ENCODE assay signal across 8 cellular contexts in the genomic region with DNA sequence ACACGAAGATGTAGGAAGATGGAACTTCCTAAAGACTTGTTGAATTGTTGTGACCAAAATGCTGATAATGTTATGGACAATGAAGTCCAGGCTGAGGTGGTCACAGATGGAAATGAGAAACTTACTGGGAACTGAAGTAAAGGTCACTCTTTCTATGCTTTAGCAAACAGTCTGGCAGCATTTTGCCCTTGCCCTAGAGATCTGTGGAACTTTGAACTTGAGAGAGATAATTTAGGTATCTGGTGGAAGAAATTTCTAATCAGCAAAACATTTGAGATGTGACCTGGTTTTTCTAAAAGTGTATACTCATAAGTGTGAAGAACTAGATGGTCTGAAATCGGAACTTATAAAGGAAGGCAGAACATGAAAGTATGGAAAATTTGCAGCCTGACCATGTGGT.
"Had no signal": no experiment of that assay in that cellular context is flagged by ENCODE, and none has a peak within 500 bp of the region (broad histone marks: within the 10 kb centered on the region; RNA-seq: fewer than 3 reads in every experiment).

No MANE protein-coding gene starts in this region.

- FAIRE-seq: G401.6, GM12878, GM12891, GM12892, GM18507, GM19239 had no signal

- H3K4me3 ChIP-seq: GM12878 had no signal

- DNase-seq: GDM1, GF-D8 had no signal

- ATAC-seq: GM12878 had no signal
